ENCODE assay signal across 19 cellular contexts in the genomic region with DNA sequence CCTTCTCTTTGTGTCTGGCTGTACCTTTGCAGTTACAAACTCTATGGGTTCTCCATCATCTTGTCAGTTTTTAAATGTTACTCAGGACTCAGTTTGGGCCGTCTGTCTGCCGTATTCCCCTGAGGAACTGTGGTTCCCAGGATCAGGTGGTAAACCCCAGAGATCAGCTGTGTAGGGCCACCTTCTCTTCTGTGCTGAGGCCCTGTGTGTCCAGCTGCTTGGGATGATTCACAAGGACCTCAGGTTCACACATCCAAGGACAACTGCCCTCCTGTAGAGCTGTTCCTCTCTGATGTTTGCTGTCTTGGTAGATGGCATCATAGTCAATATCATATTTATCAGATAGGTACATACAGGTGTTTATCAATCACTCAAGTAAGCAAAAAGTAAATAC.
DNase-seq lines count a peak whose midpoint lies in the region; FAIRE-seq and TF ChIP-seq lines count a peak whose summit lies in the region.
"Had no signal": no experiment of that assay in that cellular context is flagged by ENCODE, and none has a peak within 500 bp of the region (broad histone marks: within the 10 kb centered on the region; RNA-seq: fewer than 3 reads in every experiment).

No MANE protein-coding gene starts in this region.

- H3K36me3 ChIP-seq in parathyroid adenoma (ENCODE audit: control insufficient read depth, insufficient read depth, low read length) = no peaks in the 10 kb centered on the region
- H3K36me3 ChIP-seq: gastroesophageal sphincter, upper lobe of left lung had no signal

- peaks cover 74% of the 10 kb centered on the region for H3K79me2 ChIP-seq in parathyroid adenoma

- H3K27me3 Mint-ChIP-seq in T-helper 2 cell treated with Interferon-gamma antibody and Interleukin-4, amounts not matched to agents 5 μg/mL and 100 μg/mL, for 36 hours (ENCODE audit: low read depth) = no peaks in the 10 kb centered on the region
- H3K27me3 Mint-ChIP-seq: brain; progenitor cell of endocrine pancreas; stimulated activated memory B cell treated with anti-CD40 and anti-IgM and Interleukin-4, amounts not matched to agents 10 μg/mL and 1 μg/mL and 100 μg/mL, for 72 hours had no signal

- no peak overlapping the region for H3K27ac Mint-ChIP-seq in T-helper 2 cell treated with Interferon-gamma antibody and Interleukin-4, amounts not matched to agents 5 μg/mL and 100 μg/mL, for 36 hours
- H3K27ac Mint-ChIP-seq: progenitor cell of endocrine pancreas; T-helper 1 cell treated with Interleukin-12 subunit alpha and Interleukin-12 subunit beta and Interleukin-4 antibody, amounts not matched to agents 30 μg/mL and 1 μg/mL, for 36 hours had no signal

- H3K27ac ChIP-seq in parathyroid adenoma = no peak overlapping the region
- H3K27ac ChIP-seq: gastroesophageal sphincter, upper lobe of left lung had no signal

- peak overlapping the region; percentile 19 for H3K4me3 Mint-ChIP-seq in T-helper 2 cell treated with Interferon-gamma antibody and Interleukin-4, amounts not matched to agents 5 μg/mL and 100 μg/mL, for 36 hours
- H3K4me3 Mint-ChIP-seq: brain; stimulated activated memory B cell treated with anti-CD40 and anti-IgM and Interleukin-4, amounts not matched to agents 10 μg/mL and 1 μg/mL and 100 μg/mL, for 72 hours; T-helper 1 cell treated with Interleukin-12 subunit alpha and Interleukin-12 subunit beta and Interleukin-4 antibody, amounts not matched to agents 30 μg/mL and 1 μg/mL, for 36 hours had no signal

- H3K36me3 Mint-ChIP-seq in T-helper 2 cell treated with Interferon-gamma antibody and Interleukin-4, amounts not matched to agents 5 μg/mL and 100 μg/mL, for 36 hours (ENCODE audit: low read depth) = peaks cover 1% of the 10 kb centered on the region

- no peak overlapping the region for H2AFZ ChIP-seq in parathyroid adenoma

- intact Hi-C loops in head of caudate nucleus (cut with DNase I) = no loop called here

- H3K4me2 ChIP-seq in parathyroid adenoma (ENCODE audit: low read length) = peak overlapping the region; percentile 31

- TF ChIP-seq CTCF in choroid plexus epithelial cell (conservative IDR thresholded peaks at IDR 0.05; ENCODE audit: low read depth, low read length) (no peak), parathyroid adenoma (IDR thresholded peaks at IDR 0.05) (no peak)

- peak; percentile 28 for FAIRE-seq in GM19239 (lab: Jason Lieb, UNC)
- FAIRE-seq: A204.1 had no signal

- H3K9ac ChIP-seq in parathyroid adenoma = no peak overlapping the region

- H3K27me3 ChIP-seq in parathyroid adenoma (ENCODE audit: control insufficient read depth, insufficient read depth, low read length) = no peaks in the 10 kb centered on the region
- H3K27me3 ChIP-seq: dorsolateral prefrontal cortex, gastroesophageal sphincter, upper lobe of left lung had no signal

- H3K4me1 ChIP-seq in parathyroid adenoma = peaks cover 26% of the 10 kb centered on the region

- H3K4me1 Mint-ChIP-seq in T-helper 2 cell treated with Interferon-gamma antibody and Interleukin-4, amounts not matched to agents 5 μg/mL and 100 μg/mL, for 36 hours (ENCODE audit: low read depth) = peaks cover 72% of the 10 kb centered on the region

- no peaks in the 10 kb centered on the region for H3K9me3 Mint-ChIP-seq in T-helper 2 cell treated with Interferon-gamma antibody and Interleukin-4, amounts not matched to agents 5 μg/mL and 100 μg/mL, for 36 hours
- H3K9me3 Mint-ChIP-seq: stimulated activated memory B cell treated with anti-CD40 and anti-IgM and Interleukin-4, amounts not matched to agents 10 μg/mL and 1 μg/mL and 100 μg/mL, for 72 hours; T-helper 1 cell treated with Interleukin-12 subunit alpha and Interleukin-12 subunit beta and Interleukin-4 antibody, amounts not matched to agents 30 μg/mL and 1 μg/mL, for 36 hours had no signal

- H3K4me3 ChIP-seq in choroid plexus epithelial cell (ENCODE audit: low read depth, low read length) (no peak overlapping the region), parathyroid adenoma (ENCODE audit: low read depth, low read length) (no peak overlapping the region)
- H3K4me3 ChIP-seq: dorsolateral prefrontal cortex, gastroesophageal sphincter, upper lobe of left lung had no signal

- no peaks in the 10 kb centered on the region for H3K9me3 ChIP-seq in parathyroid adenoma (ENCODE audit: control insufficient read depth, low read length)
- H3K9me3 ChIP-seq: gastroesophageal sphincter, upper lobe of left lung had no signal

- DNase-seq in T-helper 2 cell treated with Interferon-gamma antibody and Interleukin-4, amounts not matched to agents 5 μg/mL and 100 μg/mL, for 36 hours (ENCODE audit: low spot score) = no peak
- DNase-seq in T-helper 2 cell = no peak
- no peak for DNase-seq in GM19239 (ENCODE audit: insufficient read length, low spot score)
- DNase-seq in choroid plexus epithelial cell (ENCODE audit: low read depth) = peak; percentile 10
- no peak for DNase-seq in stimulated activated CD4-positive, alpha-beta T cell treated with anti-CD3 and anti-CD28 coated beads, Interleukin-2, amount 100 ng/mL, for 48 hours
- DNase-seq in head of caudate nucleus = no peak
- no peak for DNase-seq in NCI-H2107 treated with DMSO at 0.1 percent for 48 hours (lab: John Stamatoyannopoulos, UW; ENCODE audit: unreplicated experiment)
- DNase-seq: dorsolateral prefrontal cortex, erythroblast, NCI-H1436 treated with DMSO at 0.1 percent for 48 hours, NCI-H446 treated with DMSO at 0.1 percent for 48 hours had no signal
